ENCODE assay signal across 27 cellular contexts in the genomic region with DNA sequence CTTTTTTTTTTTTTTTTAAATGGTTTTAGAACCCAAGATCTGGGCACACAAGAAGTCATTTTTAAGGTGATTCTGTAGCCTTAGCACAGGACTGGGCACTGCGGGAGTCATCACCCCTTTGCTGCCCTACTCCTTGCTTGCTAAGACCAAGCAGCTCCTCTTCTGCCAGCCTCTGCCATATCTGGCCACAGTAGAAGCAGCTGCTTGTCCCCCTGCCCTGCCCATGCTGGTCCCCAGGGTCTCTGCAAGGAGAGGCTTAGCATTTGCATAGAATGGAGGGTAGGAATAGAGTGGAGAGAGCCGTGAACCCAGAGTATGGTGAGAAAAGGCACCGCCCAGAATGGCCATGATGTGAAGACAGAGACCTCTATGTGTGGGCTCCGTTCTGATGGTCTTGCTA.
DNase-seq lines count a peak whose midpoint lies in the region; ATAC-seq, FAIRE-seq and TF ChIP-seq lines count a peak whose summit lies in the region.
"Had no signal": no experiment of that assay in that cellular context is flagged by ENCODE, and none has a peak within 500 bp of the region (broad histone marks: within the 10 kb centered on the region; RNA-seq: fewer than 3 reads in every experiment).

No MANE protein-coding gene starts in this region.

- peaks cover 26% of the 10 kb centered on the region for H3K4me1 ChIP-seq in HepG2 (ENCODE audit: insufficient read depth, low read length)
- no peaks in the 10 kb centered on the region for H3K4me1 ChIP-seq in right lobe of liver
- H3K4me1 ChIP-seq in MM.1S (ENCODE audit: low read length): peaks cover 24% of the 10 kb centered on the region
- no peaks in the 10 kb centered on the region for H3K4me1 ChIP-seq in PC-3 (ENCODE audit: insufficient read depth, low read length)
- H3K4me1 ChIP-seq: HAP-1, SJSA1 had no signal

- H3K4me3 ChIP-seq in HepG2 (replicated peaks in 1 of 3; ENCODE audit: insufficient read depth in 1 of 3, low read depth in 2 of 3, low read length in 3 of 3): no peak overlapping the region
- no peak overlapping the region for H3K4me3 ChIP-seq in right lobe of liver
- H3K4me3 ChIP-seq in MM.1S (ENCODE audit: low read length): no peak overlapping the region
- no peak overlapping the region for H3K4me3 ChIP-seq in PC-3 (ENCODE audit: low read length)
- H3K4me3 ChIP-seq: GM23248, HAP-1, PC-9, SJSA1 had no signal

- H3K36me3 ChIP-seq in HepG2 (replicated peaks in 1 of 2; ENCODE audit: control insufficient read depth in 1 of 2, insufficient read depth in 2 of 2, low read length in 2 of 2) (no peaks in the 10 kb centered on the region), right lobe of liver (no peaks in the 10 kb centered on the region), MM.1S (replicated peaks; ENCODE audit: insufficient read depth, low read length) (no peaks in the 10 kb centered on the region), PC-3 (ENCODE audit: low read depth, low read length) (no peaks in the 10 kb centered on the region)
- H3K36me3 ChIP-seq: HAP-1, SJSA1 had no signal

- no peak for DNase-seq in HepG2 (ENCODE audit: low spot score)
- DNase-seq in right lobe of liver: no peak
- DNase-seq in MM.1S: no peak
- DNase-seq in islet precursor cell: peak; percentile 37
- DNase-seq in PC-3: no peak
- no peak for DNase-seq in hypothalamus (lab: John Stamatoyannopoulos, UW)
- DNase-seq: C1 segment of cervical spinal cord; CD4-positive, alpha-beta memory T cell; DMS53; GM23248; HFFc6; NCI-H1092 treated with DMSO at 0.1 percent for 48 hours; NCI-H1436 treated with DMSO at 0.1 percent for 48 hours; NCI-H187 treated with DMSO at 0.1 percent for 48 hours; NCI-H2171 treated with DMSO at 0.1 percent for 48 hours; NCI-H345; NCI-H524; NCI-H82; NK-92 treated with Interleukin-12 subunit alpha and Interleukin-12 subunit beta, amount 100 ng/mL, for 24 hours; PC-9; Right ventricle myocardium superior had no signal

- H3K79me2 ChIP-seq in HepG2 (ENCODE audit: insufficient read depth, low read length) (no peaks in the 10 kb centered on the region), MM.1S (ENCODE audit: low read length) (no peaks in the 10 kb centered on the region), PC-3 (ENCODE audit: low read length) (no peaks in the 10 kb centered on the region)

- H3F3A ChIP-seq in MM.1S (ENCODE audit: insufficient read depth, low read length): no peaks in the 10 kb centered on the region
- H3F3A ChIP-seq in PC-3 (ENCODE audit: low read length, unreplicated experiment): no peaks in the 10 kb centered on the region

- H2AFZ ChIP-seq in HepG2 (ENCODE audit: low read length): no peak overlapping the region
- no peak overlapping the region for H2AFZ ChIP-seq in MM.1S (ENCODE audit: low read length)
- no peak overlapping the region for H2AFZ ChIP-seq in PC-3 (ENCODE audit: low read length)
- H2AFZ ChIP-seq: GM23248, PC-9 had no signal

- H3K9me3 ChIP-seq in HepG2 (ENCODE audit: low read length) (peaks cover 11% of the 10 kb centered on the region), right lobe of liver (no peaks in the 10 kb centered on the region), MM.1S (replicated peaks; ENCODE audit: insufficient read depth, low read length) (no peaks in the 10 kb centered on the region), PC-3 (ENCODE audit: low read length) (no peaks in the 10 kb centered on the region)
- H3K9me3 ChIP-seq: HAP-1 had no signal

- ATAC-seq in HepG2: no peak
- ATAC-seq in right lobe of liver: no peak
- ATAC-seq in PC-3: no peak
- ATAC-seq in HG03135 (IDR thresholded peaks at IDR 0.05; ENCODE audit: unreplicated experiment): no peak

- H4K20me1 ChIP-seq in HepG2 (ENCODE audit: insufficient read depth, low read length): no peaks in the 10 kb centered on the region
- H4K20me1 ChIP-seq in MM.1S (ENCODE audit: insufficient read depth, low read length): no peaks in the 10 kb centered on the region
- H4K20me1 ChIP-seq in PC-3 (ENCODE audit: low read length): no peaks in the 10 kb centered on the region

- no peaks in the 10 kb centered on the region for H3K9me2 ChIP-seq in MM.1S (replicated peaks; ENCODE audit: insufficient read depth, low read length)
- no peaks in the 10 kb centered on the region for H3K9me2 ChIP-seq in PC-3 (replicated peaks; ENCODE audit: low read length)

- H3K27me3 ChIP-seq in HepG2 (ENCODE audit: control insufficient read depth in 1 of 2, insufficient read depth in 2 of 2, low read length in 2 of 2) (peaks cover 0 to 25% of the 10 kb centered on the region in 2 experiments; a peak in 2 of 5 replicates), right lobe of liver (peaks cover 0 to 15% of the 10 kb centered on the region in 2 donors), MM.1S (replicated peaks; ENCODE audit: insufficient read depth, low read length) (peaks cover 94% of the 10 kb centered on the region), PC-3 (ENCODE audit: low read length) (peaks cover 58% of the 10 kb centered on the region)

- H3K4me2 ChIP-seq in HepG2 (ENCODE audit: low read depth, low read length) (no peak overlapping the region; the same call in 1 of the 2 replicates), MM.1S (ENCODE audit: low read depth, low read length) (peak overlapping the region; percentile 25; the same call in 1 of the 2 replicates), PC-3 (ENCODE audit: low read length) (no peak overlapping the region)
- H3K4me2 ChIP-seq: PC-9 had no signal

- TF ChIP-seq POLR2A in HepG2 (IDR thresholded peaks at IDR 0.05; ENCODE audit: insufficient read depth in 1 of 2, low read depth in 2 of 2, low read length in 2 of 2): no peak
- no peak for TF ChIP-seq POLR2A in right lobe of liver (IDR thresholded peaks at IDR 0.05)

- no peak for TF ChIP-seq RAD21 in HepG2 (CRISPR knock-in tag; IDR thresholded peaks at IDR 0.05)

- no TSS peak for BruUV-seq in HepG2 (replicated peaks; lab: Mats Ljungman, UMichigan)
- BruUV-seq in PC-3 (replicated peaks; lab: Mats Ljungman, UMichigan): no TSS peak

- H3K27ac ChIP-seq in HepG2 (ENCODE audit: extremely low read length, insufficient read depth, low read length) (no peak overlapping the region), right lobe of liver (no peak overlapping the region), MM.1S (ENCODE audit: low read length) (no peak overlapping the region; the same call in 1 of the 2 replicates), PC-3 (ENCODE audit: low read length) (no peak overlapping the region)
- H3K27ac ChIP-seq: GM23248, HL-60, PC-9, SJSA1 had no signal

- no peak for TF ChIP-seq EP300 in HepG2 (IDR thresholded peaks at IDR 0.05; ENCODE audit: low read depth in 2 of 2, low read length in 2 of 2)
- no peak for TF ChIP-seq EP300 in HepG2 (CRISPR knock-in tag; IDR thresholded peaks at IDR 0.05; ENCODE audit: borderline replicate concordance)

- CTCF ChIA-PET in HepG2 (lab: Yijun Ruan, JAX; ENCODE audit: low intra/inter-chr PET ratio, low total read pairs) (no interaction called here), PC-3 (lab: Charles Lee) (no interaction called here)

- in situ Hi-C loops in HepG2 (cut with HindIII; ENCODE audit: extremely low pct_ligation_motif_present, low pct_unique_long_range_greater_than_20kb): no loop called here

- POLR2A ChIA-PET in HepG2 (lab: Yijun Ruan, JAX) (interaction anchor here (1.2 to 2.1 kb wide), 2 partner anchors 72 to 110 kb away, joined by 4 to 5 read pairs; no protein-coding TSS in a partner anchor), PC-3 (lab: Charles Lee; ENCODE audit: unreplicated experiment) (no interaction called here)

- FAIRE-seq in HepG2 (lab: Jason Lieb, UNC): no peak
- FAIRE-seq: A204.1, GM18507 had no signal

- intact Hi-C loops in HepG2 (cut with micrococcal nuclease; ENCODE audit: unreplicated experiment): loop anchor here (5.0 to 10.0 kb wide), 2 partner anchors 51 to 93 kb away; no protein-coding TSS in a partner anchor
- intact Hi-C loops in right lobe of liver (cut with DNase I): loop anchor here (5.0 to 10.0 kb wide), 2 partner anchors 108 to 111 kb away; a partner anchor contains a TSS
- intact Hi-C loops in PC-3 (cut with micrococcal nuclease): no loop called here

- H3K9ac ChIP-seq in HepG2 (ENCODE audit: insufficient read depth, low read depth, low read length) (no peak overlapping the region), MM.1S (ENCODE audit: low read length) (no peak overlapping the region), PC-3 (ENCODE audit: low read length) (no peak overlapping the region)
- H3K9ac ChIP-seq: GM23248 had no signal

- TF ChIP-seq CTCF in HepG2 (CRISPR knock-in tag; IDR thresholded peaks at IDR 0.05) (0 out of 2 replicates have a peak, but pooled peaks have one; percentile 8), right lobe of liver (IDR thresholded peaks at IDR 0.05) (no peak), MM.1S (IDR thresholded peaks at IDR 0.05; ENCODE audit: low read length) (no peak), PC-3 (conservative IDR thresholded peaks at IDR 0.05; ENCODE audit: low read depth, low read length) (no peak)

- WGBS in HepG2 (ENCODE audit: low lambda C conversion rate): 41% methylated on average over 4 of the region's 4 CpGs
- WGBS in right lobe of liver (ENCODE audit: insufficient coverage, low coverage, low lambda C conversion rate, missing lambda C conversion rate): 55% methylated on average over 3 of the region's 4 CpGs

TF ChIP-seq in HepG2, 621 proteins besides CTCF, POLR2A, EP300 and RAD21 (continues in another document):
- TF ChIP-seq ZC3H4 (CRISPR knock-in tag; IDR thresholded peaks at IDR 0.05; ENCODE audit: borderline replicate concordance): no peak
- TF ChIP-seq, protein P1, sequence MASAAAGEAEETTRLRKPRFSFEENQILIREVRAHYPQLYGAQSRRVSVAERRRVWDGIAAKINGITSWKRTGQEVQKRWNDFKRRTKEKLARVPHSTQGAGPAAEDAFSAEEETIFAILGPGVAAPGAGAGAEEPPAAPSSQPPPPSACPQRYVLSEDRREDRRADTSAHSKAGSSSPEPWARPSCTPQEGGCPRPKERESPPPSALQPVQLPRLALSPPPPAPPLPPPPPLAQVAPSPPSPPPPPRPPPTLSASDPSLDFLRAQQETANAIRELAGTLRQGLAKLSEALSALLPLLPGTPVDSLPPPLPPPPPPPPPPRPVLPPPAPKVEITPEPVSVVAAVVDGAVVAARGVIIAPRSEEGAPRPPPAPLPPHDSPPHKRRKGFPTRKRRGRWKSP (CRISPR knock-in tag; IDR thresholded peaks at IDR 0.05): no peak
- no peak for TF ChIP-seq HIVEP1 (CRISPR knock-in tag; IDR thresholded peaks at IDR 0.05)
- TF ChIP-seq NCOA1 (CRISPR knock-in tag; IDR thresholded peaks at IDR 0.05): no peak
- no peak for TF ChIP-seq ZFAT (CRISPR knock-in tag; conservative IDR thresholded peaks at IDR 0.05)
- TF ChIP-seq ZNF879 (CRISPR knock-in tag; IDR thresholded peaks at IDR 0.05): no peak
- TF ChIP-seq ZSCAN30 (CRISPR knock-in tag; IDR thresholded peaks at IDR 0.05): no peak
- TF ChIP-seq HNRNPUL1 (IDR thresholded peaks at IDR 0.05; ENCODE audit: low read depth, low read length): no peak
- TF ChIP-seq MAZ (IDR thresholded peaks at IDR 0.05; ENCODE audit: borderline replicate concordance, low read depth, low read length): no peak
- no peak for TF ChIP-seq MAZ (CRISPR knock-in tag; IDR thresholded peaks at IDR 0.05; ENCODE audit: low read depth)
- no peak for TF ChIP-seq TAF1 (CRISPR knock-in tag; IDR thresholded peaks at IDR 0.05)
